In the genomic region with DNA sequence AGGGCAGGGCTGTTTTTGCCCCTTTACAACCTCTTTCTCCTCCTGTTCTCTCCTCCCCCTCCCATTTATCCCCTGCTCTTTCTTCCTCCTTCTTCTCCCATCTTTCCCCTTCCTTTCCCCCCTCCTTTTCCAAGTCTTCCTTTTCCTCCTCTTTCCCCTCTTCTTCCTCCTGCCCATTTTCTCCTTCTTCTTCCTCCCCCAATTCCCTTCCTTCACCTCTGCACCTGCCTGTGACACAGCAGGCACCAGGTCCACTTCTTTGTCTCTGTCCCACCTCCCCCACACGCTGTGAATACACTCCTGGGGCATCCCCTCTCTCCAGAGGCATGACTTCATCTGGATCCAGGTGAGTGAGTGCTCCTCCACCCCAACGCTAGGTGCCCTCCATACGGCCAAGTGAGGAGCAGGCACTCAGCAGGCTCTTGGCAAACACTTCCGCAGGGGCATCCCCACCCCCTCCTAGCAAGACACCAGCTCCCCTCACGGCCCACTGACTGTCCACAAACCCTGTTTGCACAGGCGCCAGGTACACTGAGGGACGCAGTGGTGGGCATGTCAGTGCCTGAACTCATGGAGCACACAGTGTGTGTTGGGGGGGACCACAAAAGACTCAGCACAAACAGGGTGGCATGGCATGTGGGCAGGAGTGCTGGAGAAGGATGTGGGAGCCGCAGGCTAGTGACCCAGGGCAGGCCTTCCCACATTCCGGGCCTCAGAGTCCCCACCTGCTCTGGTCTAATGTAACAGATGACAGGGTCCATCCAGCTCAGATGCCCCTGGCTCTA, we compare ENCODE assay signal across 11 cellular contexts. TPM values are rescaled to one million over a fixed set of nuclear protein-coding genes. Genes with fewer than 3 reads are reported as not detected.
A peak's percentile ranks its signal among the peaks of the same experiment; 100 is the strongest.
DNase-seq lines count a peak whose midpoint lies in the region; ATAC-seq, FAIRE-seq and TF ChIP-seq lines count a peak whose summit lies in the region.
"Had no signal": no experiment of that assay in that cellular context is flagged by ENCODE, and none has a peak within 500 bp of the region (broad histone marks: within the 10 kb centered on the region; RNA-seq: fewer than 3 reads in every experiment).

No MANE protein-coding gene starts in this region.

- ATAC-seq in A549 (no peak), GM23338 (peak; percentile 31), HG02610 (IDR thresholded peaks at IDR 0.05; ENCODE audit: unreplicated experiment) (no peak), HG03159 (IDR thresholded peaks at IDR 0.05; ENCODE audit: unreplicated experiment) (no peak), HG02571 (IDR thresholded peaks at IDR 0.05; ENCODE audit: unreplicated experiment) (no peak)
- no peak for ATAC-seq in activated T-helper 17 cell treated with anti-CD3 and anti-CD28 coated beads, Interleukin-2, amount 50 U/mL, for 72 hours (replicated peaks)

- no peak for FAIRE-seq in A549 (lab: Jason Lieb, UNC)

- H3K36me3 Mint-ChIP-seq in GM23338 (ENCODE audit: low read depth) = peaks cover 3% of the 10 kb centered on the region; the same call in 1 of the 3 replicates
- H3K36me3 Mint-ChIP-seq in activated T-helper 17 cell treated with anti-CD3 and anti-CD28 coated beads, Interleukin-2, amount 50 U/mL, for 72 hours (ENCODE audit: low read depth) = no peaks in the 10 kb centered on the region

- H3K79me2 ChIP-seq in GM23338 (replicated peaks; ENCODE audit: insufficient read depth) = peaks cover 16% of the 10 kb centered on the region

- H3F3A ChIP-seq in GM23338 (replicated peaks; ENCODE audit: low read depth) = no peaks in the 10 kb centered on the region

- peak overlapping the region; percentile 90 for H2AFZ ChIP-seq in GM23338

- DNase-seq in A549 (ENCODE audit: low read depth in 1 of 2, low spot score in 1 of 2) = no peak
- DNase-seq in GM23338 (ENCODE audit: low spot score) = peak; percentile 63
- peak; percentile 82 for DNase-seq in kidney tubule cell (ENCODE audit: low spot score)
- DNase-seq in amygdala (lab: John Stamatoyannopoulos, UW) = no peak
- DNase-seq: GOT3, NCI-H1694 had no signal

- TF ChIP-seq POLR2A in A549 (IDR thresholded peaks at IDR 0.05; ENCODE audit: low read length) = no peak

- peaks cover 19% of the 10 kb centered on the region; the same call in 2 of the 3 replicates for H3K4me1 ChIP-seq in A549
- peaks cover 22% of the 10 kb centered on the region for H3K4me1 ChIP-seq in GM23338 (ENCODE audit: insufficient read depth)

- CTCF ChIA-PET in A549 (lab: Yijun Ruan, JAX) = interaction anchor here (0.6 to 8.0 kb wide), 13 partner anchors 8 to 253 kb away, joined by 3 to 96 read pairs (median 8); a partner anchor contains a TSS

- no peaks in the 10 kb centered on the region for H3K36me3 ChIP-seq in GM23338 (ENCODE audit: insufficient read depth)

- 94% methylated on average over 7 of the region's 9 CpGs for WGBS in A549 (ENCODE audit: missing lambda C conversion rate)

- TF ChIP-seq RAD21 in A549 (conservative IDR thresholded peaks at IDR 0.05 in 1 of 2, IDR thresholded peaks at IDR 0.05 in 1 of 2) = no peak

- H3K4me2 ChIP-seq in A549 (peak overlapping the region; percentile 89), GM23338 (peak overlapping the region; percentile 82)

- peaks cover 25% of the 10 kb centered on the region for H3K27me3 ChIP-seq in GM23338 (ENCODE audit: insufficient read depth)

- peak overlapping the region; percentile 79 to 96 for H3K27ac ChIP-seq in A549
- no peak overlapping the region for H3K27ac ChIP-seq in GM23338 (ENCODE audit: low read depth)

- peaks cover 7% of the 10 kb centered on the region for H4K20me1 ChIP-seq in GM23338 (replicated peaks; ENCODE audit: insufficient read depth)

- H3K27me3 Mint-ChIP-seq in GM23338 (ENCODE audit: insufficient read depth, low read depth, poor library complexity) = peaks cover 22% of the 10 kb centered on the region
- peaks cover 20% of the 10 kb centered on the region for H3K27me3 Mint-ChIP-seq in activated T-helper 17 cell treated with anti-CD3 and anti-CD28 coated beads, Interleukin-2, amount 50 U/mL, for 72 hours

- no peaks in the 10 kb centered on the region for H3K9me3 Mint-ChIP-seq in GM23338
- H3K9me3 Mint-ChIP-seq in activated T-helper 17 cell treated with anti-CD3 and anti-CD28 coated beads, Interleukin-2, amount 50 U/mL, for 72 hours = no peaks in the 10 kb centered on the region

- no peaks in the 10 kb centered on the region for H3K9me2 ChIP-seq in GM23338 (ENCODE audit: insufficient read depth)

- no peak for TF ChIP-seq EP300 in A549 (IDR thresholded peaks at IDR 0.05)

- H3K9me3 ChIP-seq in A549 = no peaks in the 10 kb centered on the region

- H3K4me3 Mint-ChIP-seq in GM23338 = peak overlapping the region; percentile 69
- peak overlapping the region; percentile 72 for H3K4me3 Mint-ChIP-seq in activated T-helper 17 cell treated with anti-CD3 and anti-CD28 coated beads, Interleukin-2, amount 50 U/mL, for 72 hours

- no peak overlapping the region for H3K27ac Mint-ChIP-seq in GM23338
- H3K27ac Mint-ChIP-seq in activated T-helper 17 cell treated with anti-CD3 and anti-CD28 coated beads, Interleukin-2, amount 50 U/mL, for 72 hours = no peak overlapping the region

- peaks cover 30% of the 10 kb centered on the region for H3K4me1 Mint-ChIP-seq in GM23338
- peaks cover 9% of the 10 kb centered on the region for H3K4me1 Mint-ChIP-seq in activated T-helper 17 cell treated with anti-CD3 and anti-CD28 coated beads, Interleukin-2, amount 50 U/mL, for 72 hours

- POLR2A ChIA-PET in A549 (lab: Yijun Ruan, JAX) = interaction anchor here (2.0 kb wide), 1 partner anchor 17 kb away, joined by 9 read pairs; no protein-coding TSS in a partner anchor

- no peak for TF ChIP-seq CTCF in A549 (IDR thresholded peaks at IDR 0.05)
- no peak for TF ChIP-seq CTCF in GM23338 (conservative IDR thresholded peaks at IDR 0.05; ENCODE audit: low read depth in 2 of 2)

- H3K4me3 ChIP-seq in A549 (peak overlapping the region; percentile 85; the same call in 2 of the 3 replicates), GM23338 (peak overlapping the region; percentile 65)

TF ChIP-seq in A549, 52 proteins besides CTCF, POLR2A, EP300 and RAD21:
- TF ChIP-seq CHD2 (IDR thresholded peaks at IDR 0.05; ENCODE audit: low read length, partially characterized antibody) = no peak
- no peak for TF ChIP-seq POLR2AphosphoS2 (conservative IDR thresholded peaks at IDR 0.05; ENCODE audit: low read length)
- no peak for TF ChIP-seq HEYL (CRISPR knock-in tag; IDR thresholded peaks at IDR 0.05)
- no peak for TF ChIP-seq ZSCAN20 (CRISPR knock-in tag; IDR thresholded peaks at IDR 0.05)
- TF ChIP-seq, protein P1, sequence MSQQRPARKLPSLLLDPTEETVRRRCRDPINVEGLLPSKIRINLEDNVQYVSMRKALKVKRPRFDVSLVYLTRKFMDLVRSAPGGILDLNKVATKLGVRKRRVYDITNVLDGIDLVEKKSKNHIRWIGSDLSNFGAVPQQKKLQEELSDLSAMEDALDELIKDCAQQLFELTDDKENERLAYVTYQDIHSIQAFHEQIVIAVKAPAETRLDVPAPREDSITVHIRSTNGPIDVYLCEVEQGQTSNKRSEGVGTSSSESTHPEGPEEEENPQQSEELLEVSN (IDR thresholded peaks at IDR 0.05; ENCODE audit: borderline replicate concordance, low read depth) = no peak
- TF ChIP-seq JUN (IDR thresholded peaks at IDR 0.05) = no peak
- TF ChIP-seq ESRRA (IDR thresholded peaks at IDR 0.05; ENCODE audit: borderline replicate concordance, low read length) = no peak
- TF ChIP-seq BHLHE40 (IDR thresholded peaks at IDR 0.05; ENCODE audit: low read depth, low read length) = no peak
- TF ChIP-seq MAFK (IDR thresholded peaks at IDR 0.05; ENCODE audit: partially characterized antibody) = no peak
- TF ChIP-seq SREBF2 (IDR thresholded peaks at IDR 0.05) = no peak

RNA-seq across cellular contexts. Expression of a gene that starts 10.7 kb away (rescaled TPM):
- polyA plus RNA-seq in A549 (2011; rRNA removed) = 0.09 and 0.17 TPM in 2 replicates
- not detected in 2 replicates for polyA plus RNA-seq in A549 (2012; cell fraction: cytosol; rRNA removed)
- not detected in 2 replicates for polyA plus RNA-seq in A549 (2012; cell fraction: nucleus; rRNA removed)
- polyA plus RNA-seq in A549 (2017; fragmentation: RNase III; extraction: RNeasy Plus Mini Kit Qiagen cat#74134 plus additional on column Dnase treatment) = 0.04 TPM in 1 of 3 replicates, not detected in the others
- polyA minus RNA-seq in A549 (2011; rRNA and poly(A)+ RNA removed) = 0.50 TPM in 1 of 2 replicates, not detected in the other
- 0.38 and 0.85 TPM in 2 replicates for total RNA-seq in GM23338 (2014; rRNA removed; shearing (Covaris generic))
- 0.16 and 0.28 TPM in 2 replicates for polyA plus RNA-seq in GM23338 (2016; fragmentation: Nextera tagmentation; extraction: Ambion mirVana)
- total RNA-seq in activated T-helper 17 cell treated with anti-CD3 and anti-CD28 coated beads, Interleukin-2, amount 50 U/mL, for 72 hours = not detected
- total RNA-seq: SK-MEL-5 had no signal

Comparison
In these comparisons a context has a peak if more than half of its experiments do, and no peak if none do; other contexts are left out.
1. DNase-seq: peak in GM23338 (single experiment) and kidney tubule cell (single experiment); none in A549 (0 of 2) and amygdala (0 of 56).